10 cellular contexts compared by ENCODE assay signal in the genomic region with DNA sequence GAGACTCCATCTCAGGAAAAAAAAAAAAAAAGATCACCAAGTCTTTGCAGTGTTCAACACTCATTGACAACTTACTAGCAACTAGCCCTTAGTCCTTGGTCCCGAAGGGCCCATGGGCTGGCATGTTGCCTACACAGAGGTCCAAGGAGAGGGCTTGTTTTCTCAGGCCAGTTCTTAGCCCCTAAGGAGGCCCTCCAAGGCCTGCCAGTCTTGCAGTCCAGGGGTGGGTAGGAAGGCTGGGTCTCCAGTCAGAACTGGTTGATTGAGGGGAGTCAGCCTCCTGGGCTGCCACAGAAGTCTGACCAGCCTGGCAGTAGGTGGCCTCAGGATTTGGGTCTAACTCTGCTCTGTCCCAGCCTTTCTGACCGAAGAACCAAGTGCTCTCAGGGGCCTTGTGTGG. TPM values are rescaled to one million over a fixed set of nuclear protein-coding genes. Genes with fewer than 3 reads are reported as not detected.
DNase-seq lines count a peak whose midpoint lies in the region; ATAC-seq and TF ChIP-seq lines count a peak whose summit lies in the region.
"Had no signal": no experiment of that assay in that cellular context is flagged by ENCODE, and none has a peak within 500 bp of the region (broad histone marks: within the 10 kb centered on the region; RNA-seq: fewer than 3 reads in every experiment).

No MANE protein-coding gene starts in this region.

- CTCF ChIA-PET in MCF 10A (lab: Yijun Ruan, JAX): interaction anchor here (3.8 to 9.2 kb wide), 3 partner anchors 14 to 479 kb away, joined by 27 to 103 read pairs (median 48); a partner anchor contains a TSS

- H3K4me1 ChIP-seq in breast epithelium: peaks cover 45 to 58% of the 10 kb centered on the region in 2 donors
- peaks cover 58% of the 10 kb centered on the region for H3K4me1 ChIP-seq in osteoblast (ENCODE audit: insufficient read depth, low read length)
- no peaks in the 10 kb centered on the region for H3K4me1 ChIP-seq in urinary bladder (ENCODE audit: insufficient read depth)

- no peak for DNase-seq in breast epithelium (ENCODE audit: low spot score in 2 of 2)
- no peak for DNase-seq in MCF 10A (ENCODE audit: unreplicated experiment)
- DNase-seq in fibroblast of pulmonary artery (ENCODE audit: low read depth): peak; percentile 18
- DNase-seq in osteoblast (ENCODE audit: insufficient read length, low spot score, missing footprints): peak; percentile 87
- DNase-seq in activated CD4-positive, alpha-beta T cell treated with anti-CD3 and anti-CD28 coated beads, Interleukin-2, amount 50 U/mL, for 48 hours: no peak
- DNase-seq in activated CD4-positive, alpha-beta T cell treated with anti-CD3 and anti-CD28 coated beads, Interleukin-2, amount 10 ng/mL, durations not matched to agents 24 days and 14 days: no peak
- DNase-seq: activated T-cell treated with anti-CD3 and anti-CD28 coated beads, Interleukin-2, amount 50 U/mL, for 48 hours; stimulated activated naive CD4-positive, alpha-beta T cell treated with Interleukin-2 at 50 U/mL for 16 hours had no signal

- TF ChIP-seq POLR2A in breast epithelium (IDR thresholded peaks at IDR 0.05): no peak

- H3K4me3 Mint-ChIP-seq in MCF 10A (ENCODE audit: unreplicated experiment): no peak overlapping the region
- no peak overlapping the region for H3K4me3 Mint-ChIP-seq in activated CD4-positive, alpha-beta T cell treated with anti-CD3 and anti-CD28 coated beads, Interleukin-2, amount 10 ng/mL, durations not matched to agents 24 days and 14 days

- H3K4me1 Mint-ChIP-seq in MCF 10A (ENCODE audit: insufficient read depth, unreplicated experiment): peaks cover 19% of the 10 kb centered on the region
- H3K4me1 Mint-ChIP-seq in activated CD4-positive, alpha-beta T cell treated with anti-CD3 and anti-CD28 coated beads, Interleukin-2, amount 10 ng/mL, durations not matched to agents 24 days and 14 days: peaks cover 31% of the 10 kb centered on the region

- H3K36me3 Mint-ChIP-seq in MCF 10A (ENCODE audit: insufficient read depth, unreplicated experiment): peaks cover 30% of the 10 kb centered on the region
- H3K36me3 Mint-ChIP-seq in activated CD4-positive, alpha-beta T cell treated with anti-CD3 and anti-CD28 coated beads, Interleukin-2, amount 10 ng/mL, durations not matched to agents 24 days and 14 days (ENCODE audit: low read depth): peaks cover 22% of the 10 kb centered on the region

- no peaks in the 10 kb centered on the region for H3K27me3 Mint-ChIP-seq in MCF 10A (ENCODE audit: insufficient read depth, unreplicated experiment)
- H3K27me3 Mint-ChIP-seq in activated CD4-positive, alpha-beta T cell treated with anti-CD3 and anti-CD28 coated beads, Interleukin-2, amount 10 ng/mL, durations not matched to agents 24 days and 14 days: no peaks in the 10 kb centered on the region

- POLR2A ChIA-PET in MCF 10A (lab: Yijun Ruan, JAX): interaction anchor here (0.6 to 0.9 kb wide), 2 partner anchors 19 to 585 kb away, joined by 3 to 5 read pairs; no protein-coding TSS in a partner anchor

- H3K27ac Mint-ChIP-seq in MCF 10A (ENCODE audit: low read depth, unreplicated experiment): no peak overlapping the region
- no peak overlapping the region for H3K27ac Mint-ChIP-seq in activated CD4-positive, alpha-beta T cell treated with anti-CD3 and anti-CD28 coated beads, Interleukin-2, amount 10 ng/mL, durations not matched to agents 24 days and 14 days

- H3K4me3 ChIP-seq in breast epithelium: peak overlapping the region in 1 of 3 donors; percentile 15
- no peak overlapping the region for H3K4me3 ChIP-seq in fibroblast of pulmonary artery (replicated peaks; ENCODE audit: low read depth, low read length)
- peak overlapping the region; percentile 3 for H3K4me3 ChIP-seq in osteoblast (ENCODE audit: insufficient read depth, low read length)
- no peak overlapping the region for H3K4me3 ChIP-seq in urinary bladder (ENCODE audit: low read depth, low read length)

- H3K9me3 ChIP-seq in breast epithelium: no peaks in the 10 kb centered on the region
- H3K9me3 ChIP-seq in osteoblast (ENCODE audit: low read depth, low read length): no peaks in the 10 kb centered on the region

- 34% methylated on average over 2 of the region's 2 CpGs for WGBS in urinary bladder

- H3K27ac ChIP-seq in breast epithelium: peak overlapping the region; percentile 98 to 100
- H3K27ac ChIP-seq in osteoblast (ENCODE audit: low read depth, low read length): peak overlapping the region; percentile 95
- H3K27ac ChIP-seq in urinary bladder (ENCODE audit: low read depth): peak overlapping the region; percentile 83

- no peak overlapping the region for H2AFZ ChIP-seq in osteoblast (ENCODE audit: low read length)

- no peaks in the 10 kb centered on the region for H3K36me3 ChIP-seq in breast epithelium
- H3K36me3 ChIP-seq in osteoblast (ENCODE audit: insufficient read depth, low read length): peaks cover 18% of the 10 kb centered on the region
- H3K36me3 ChIP-seq in urinary bladder (ENCODE audit: insufficient read depth): no peaks in the 10 kb centered on the region

- no TSS peak for BruUV-seq in MCF 10A (replicated peaks; lab: Mats Ljungman, UMichigan)

- no peaks in the 10 kb centered on the region for H3K27me3 ChIP-seq in breast epithelium
- no peaks in the 10 kb centered on the region for H3K27me3 ChIP-seq in osteoblast (ENCODE audit: insufficient read depth, low read length)

- no peaks in the 10 kb centered on the region for H4K20me1 ChIP-seq in osteoblast (ENCODE audit: insufficient read depth, low read length)

- peaks cover 15% of the 10 kb centered on the region for H3K79me2 ChIP-seq in osteoblast (ENCODE audit: insufficient read depth, low read length)

- intact Hi-C loops in breast epithelium (cut with DNase I; ENCODE audit: low total_unique reads) (loop anchor here (2.0 kb wide), 1 partner anchor 29 kb away; no protein-coding TSS in a partner anchor), MCF 10A (cut with micrococcal nuclease) (no loop called here)
- intact Hi-C loops in activated CD4-positive, alpha-beta T cell treated with anti-CD3 and anti-CD28 coated beads, Interleukin-2, amount 10 ng/mL, durations not matched to agents 24 days and 14 days (cut with micrococcal nuclease): no loop called here

- H3K4me2 ChIP-seq in osteoblast (ENCODE audit: insufficient read depth, low read length): peak overlapping the region; percentile 65

- H3K9me3 Mint-ChIP-seq in MCF 10A (ENCODE audit: unreplicated experiment): no peaks in the 10 kb centered on the region
- no peaks in the 10 kb centered on the region for H3K9me3 Mint-ChIP-seq in activated CD4-positive, alpha-beta T cell treated with anti-CD3 and anti-CD28 coated beads, Interleukin-2, amount 10 ng/mL, durations not matched to agents 24 days and 14 days

- ATAC-seq in activated CD4-positive, CD25-positive, alpha-beta regulatory T cell treated with anti-CD3 and anti-CD28 coated beads, Interleukin-2, amount 50 U/mL, for 24 hours: no peak

- TF ChIP-seq CTCF in breast epithelium (IDR thresholded peaks at IDR 0.05): no peak
- no peak for TF ChIP-seq CTCF in MCF 10A (IDR thresholded peaks at IDR 0.05; ENCODE audit: unreplicated experiment)
- TF ChIP-seq CTCF in fibroblast of pulmonary artery (IDR thresholded peaks at IDR 0.05; ENCODE audit: low read length, missing control alignments): no peak
- no peak for TF ChIP-seq CTCF in osteoblast (IDR thresholded peaks at IDR 0.05; ENCODE audit: extremely low read depth, low read depth, low read length)

RNA-seq across cellular contexts. Expression of a gene that starts 32.7 kb away (rescaled TPM):
- total RNA-seq in breast epithelium: 10 to 100 TPM in 2 of 3 donors, 1 to 10 TPM in 1; 4.3 to 18.4 (median 18.1) TPM
- total RNA-seq in MCF 10A (2022): 11.9 and 13.4 TPM in 2 replicates
- 86.1 and 104 TPM in 2 replicates for total RNA-seq in osteoblast
- total RNA-seq in urinary bladder: 15.2 TPM
- 13.3 TPM for polyA plus RNA-seq in urinary bladder
- total RNA-seq in activated CD4-positive, alpha-beta T cell treated with anti-CD3 and anti-CD28 coated beads, Interleukin-2, amount 10 ng/mL, durations not matched to agents 24 days and 14 days: 11.7 and 12.2 TPM in 2 replicates

RNA-seq across cellular contexts. Expression of a gene that starts 34.1 kb away (rescaled TPM):
- total RNA-seq in breast epithelium (10 to 100 TPM; 34.2 to 83.4 (median 71.1) TPM), MCF 10A (2022) (90.8 and 91.8 TPM in 2 replicates), osteoblast (64.8 and 73.5 TPM in 2 replicates), urinary bladder (48.5 TPM)
- polyA plus RNA-seq in urinary bladder: 125 TPM
- 104 and 107 TPM in 2 replicates for total RNA-seq in activated CD4-positive, alpha-beta T cell treated with anti-CD3 and anti-CD28 coated beads, Interleukin-2, amount 10 ng/mL, durations not matched to agents 24 days and 14 days

RNA-seq across cellular contexts. Expression of a gene that starts 34.7 kb away (rescaled TPM):
- total RNA-seq in breast epithelium (10 to 100 TPM; 18.7 to 74.7 (median 35.7) TPM), MCF 10A (2022) (14.5 and 17.0 TPM in 2 replicates), osteoblast (64.8 and 79.6 TPM in 2 replicates), urinary bladder (15.0 TPM)
- polyA plus RNA-seq in urinary bladder: 70.7 TPM
- total RNA-seq in activated CD4-positive, alpha-beta T cell treated with anti-CD3 and anti-CD28 coated beads, Interleukin-2, amount 10 ng/mL, durations not matched to agents 24 days and 14 days: 8.6 and 11.4 TPM in 2 replicates

Comparison
In these comparisons a context has a peak if more than half of its experiments do, and no peak if none do; other contexts are left out.
1. DNase-seq: peak in fibroblast of pulmonary artery (single experiment) and osteoblast (single experiment); none in breast epithelium (0 of 2), MCF 10A (single experiment), activated CD4-positive, alpha-beta T cell treated with anti-CD3 and anti-CD28 coated beads, Interleukin-2, amount 50 U/mL, for 48 hours (0 of 2) and activated CD4-positive, alpha-beta T cell treated with anti-CD3 and anti-CD28 coated beads, Interleukin-2, amount 10 ng/mL, durations not matched to agents 24 days and 14 days (single experiment).
2. Peak in every context shown above with its lines, with median percentiles within 50 percentile points of each other: H3K27ac ChIP-seq.